In genomic region chr17:75645889-75646625, GRCh38 we compare ENCODE assay signal across 9 cellular contexts. TPM values are rescaled to one million over a fixed set of nuclear protein-coding genes. Genes with fewer than 3 reads are reported as not detected.
DNase-seq lines count a peak whose midpoint lies in the region; ATAC-seq and FAIRE-seq lines count a peak whose summit lies in the region.
"Had no signal": no experiment of that assay in that cellular context is flagged by ENCODE, and none has a peak within 500 bp of the region (broad histone marks: within the 10 kb centered on the region; RNA-seq: fewer than 3 reads in every experiment).

No MANE protein-coding gene starts in this region.

- FAIRE-seq in GM18507 (lab: Jason Lieb, UNC) (peak; percentile 91), RCC 7860 (lab: Jason Lieb, UNC) (peak; percentile 89)

- peak; percentile 71 for DNase-seq in GM18507 (ENCODE audit: extremely low spot score, insufficient read length, low read depth)
- DNase-seq in RCC 7860 (ENCODE audit: low spot score), result peak; percentile 91
- peak; percentile 45 for DNase-seq in glomerular endothelial cell (ENCODE audit: extremely low read depth, low read depth, low spot score)
- peak; percentile 92 for DNase-seq in putamen (ENCODE audit: low spot score)
- no peak for DNase-seq in NCI-H1092 treated with DMSO at 0.1 percent for 48 hours (lab: John Stamatoyannopoulos, UW)

- peak; percentile 95 for ATAC-seq in HG02678 (IDR thresholded peaks at IDR 0.05; ENCODE audit: unreplicated experiment)
- ATAC-seq in GM21717 (IDR thresholded peaks at IDR 0.05; ENCODE audit: unreplicated experiment), result no peak
- no peak for ATAC-seq in GM19455 (IDR thresholded peaks at IDR 0.05; ENCODE audit: unreplicated experiment)

RNA-seq across cellular contexts. Expression of gene SMIM5, which starts 12.8 kb away (rescaled TPM):
- not detected in 2 replicates for total RNA-seq in glomerular endothelial cell
- total RNA-seq: SK-MEL-5 had no signal

RNA-seq across cellular contexts. Expression of gene RECQL5, which starts 20.9 kb away (rescaled TPM):
- total RNA-seq in glomerular endothelial cell, result 15.0 and 28.1 TPM in 2 replicates

RNA-seq across cellular contexts. Expression of gene SAP30BP, which starts 21.1 kb away (rescaled TPM):
- 70.7 and 84.6 TPM in 2 replicates for total RNA-seq in glomerular endothelial cell

RNA-seq across cellular contexts. Expression of gene MYO15B, which starts 58.5 kb away (rescaled TPM):
- 5.6 and 10.6 TPM in 2 replicates for total RNA-seq in glomerular endothelial cell
